Comparison of ENCODE assay signal across 1 cellular context in genomic region chr4:140691369-140691768, GRCh38.
TF ChIP-seq lines count a peak whose summit lies in the region.

No MANE protein-coding gene starts in this region.

TF ChIP-seq in GM23338, 12 proteins besides CTCF, POLR2A, EP300 and RAD21 (continued from another document):
- no peak for TF ChIP-seq CREB1 (CRISPR knock-in tag; IDR thresholded peaks at IDR 0.05; ENCODE audit: low read depth)
- TF ChIP-seq ZNF462 (CRISPR knock-in tag; IDR thresholded peaks at IDR 0.05): no peak; the same call in 1 of the 2 replicates
- TF ChIP-seq POLR2AphosphoS5 (IDR thresholded peaks at IDR 0.05; ENCODE audit: low read depth): peak; percentile 26; the same call in 1 of the 2 replicates
